9 cellular contexts compared by ENCODE assay signal in genomic region chr22:23749747-23750373, GRCh38. TPM values are rescaled to one million over a fixed set of nuclear protein-coding genes. Genes with fewer than 3 reads are reported as not detected.
DNase-seq lines count a peak whose midpoint lies in the region; ATAC-seq and TF ChIP-seq lines count a peak whose summit lies in the region.
"Had no signal": no experiment of that assay in that cellular context is flagged by ENCODE, and none has a peak within 500 bp of the region (broad histone marks: within the 10 kb centered on the region; RNA-seq: fewer than 3 reads in every experiment).

No MANE protein-coding gene starts in this region.

- POLR2A ChIA-PET in activated CD4-positive, alpha-beta memory T cell treated with anti-CD3 and anti-CD28 coated beads, Interleukin-2, amount 10 ng/mL, durations not matched to agents 7 days and 5 days (lab: Charles Lee): interaction anchor here (1.9 to 3.2 kb wide), 2 partner anchors 17 to 53 kb away, joined by 8 to 18 read pairs; partner anchors contain the start of gene CHCHD10

- H3K9me3 Mint-ChIP-seq in activated naive CD4-positive, alpha-beta T cell treated with anti-CD3 and anti-CD28 coated beads, Interleukin-2, amount 10 ng/mL, durations not matched to agents 7 days and 5 days: peaks cover 4% of the 10 kb centered on the region
- H3K9me3 Mint-ChIP-seq in activated CD4-positive, alpha-beta memory T cell treated with anti-CD3 and anti-CD28 coated beads, Interleukin-2, amount 10 ng/mL, durations not matched to agents 7 days and 5 days: no peaks in the 10 kb centered on the region

- H3K4me2 ChIP-seq in hepatocyte: peak overlapping the region; percentile 86

- H3K4me1 Mint-ChIP-seq in activated naive CD4-positive, alpha-beta T cell treated with anti-CD3 and anti-CD28 coated beads, Interleukin-2, amount 10 ng/mL, durations not matched to agents 7 days and 5 days: peaks cover 19% of the 10 kb centered on the region
- H3K4me1 Mint-ChIP-seq in activated CD4-positive, alpha-beta memory T cell treated with anti-CD3 and anti-CD28 coated beads, Interleukin-2, amount 10 ng/mL, durations not matched to agents 7 days and 5 days: peaks cover 18% of the 10 kb centered on the region

- peaks cover 13% of the 10 kb centered on the region for H3K27me3 Mint-ChIP-seq in activated naive CD4-positive, alpha-beta T cell treated with anti-CD3 and anti-CD28 coated beads, Interleukin-2, amount 10 ng/mL, durations not matched to agents 7 days and 5 days
- H3K27me3 Mint-ChIP-seq in activated CD4-positive, alpha-beta memory T cell treated with anti-CD3 and anti-CD28 coated beads, Interleukin-2, amount 10 ng/mL, durations not matched to agents 7 days and 5 days: no peaks in the 10 kb centered on the region

- H3K36me3 ChIP-seq in hepatocyte (replicated peaks; ENCODE audit: insufficient read depth, low read depth) (no peaks in the 10 kb centered on the region), upper lobe of right lung (peaks cover 4% of the 10 kb centered on the region)

- WGBS in hepatocyte (ENCODE audit: low lambda C conversion rate, missing lambda C conversion rate): 91% methylated on average over 13 of the region's 13 CpGs

- no peak overlapping the region for H3K27ac Mint-ChIP-seq in activated naive CD4-positive, alpha-beta T cell treated with anti-CD3 and anti-CD28 coated beads, Interleukin-2, amount 10 ng/mL, durations not matched to agents 7 days and 5 days
- H3K27ac Mint-ChIP-seq in activated CD4-positive, alpha-beta memory T cell treated with anti-CD3 and anti-CD28 coated beads, Interleukin-2, amount 10 ng/mL, durations not matched to agents 7 days and 5 days: no peak overlapping the region

- intact Hi-C loops in upper lobe of right lung (cut with DNase I): no loop called here

- no peaks in the 10 kb centered on the region for H3K9me2 ChIP-seq in hepatocyte (replicated peaks; ENCODE audit: insufficient read depth)

- H3K27ac ChIP-seq in hepatocyte (peak overlapping the region; percentile 75), upper lobe of right lung (no peak overlapping the region)

- H3K27me3 ChIP-seq in hepatocyte: no peaks in the 10 kb centered on the region
- H3K27me3 ChIP-seq in upper lobe of right lung: no peaks in the 10 kb centered on the region

- peak overlapping the region; percentile 74 for H2AFZ ChIP-seq in hepatocyte

- peak overlapping the region; percentile 72 for H3K4me3 Mint-ChIP-seq in activated naive CD4-positive, alpha-beta T cell treated with anti-CD3 and anti-CD28 coated beads, Interleukin-2, amount 10 ng/mL, durations not matched to agents 7 days and 5 days
- peak overlapping the region; percentile 63 for H3K4me3 Mint-ChIP-seq in activated CD4-positive, alpha-beta memory T cell treated with anti-CD3 and anti-CD28 coated beads, Interleukin-2, amount 10 ng/mL, durations not matched to agents 7 days and 5 days

- TF ChIP-seq CTCF in hepatocyte (IDR thresholded peaks at IDR 0.05; ENCODE audit: poor library complexity): no peak
- no peak for TF ChIP-seq CTCF in upper lobe of right lung (IDR thresholded peaks at IDR 0.05)

- CTCF ChIA-PET in activated naive CD4-positive, alpha-beta T cell treated with anti-CD3 and anti-CD28 coated beads, Interleukin-2, amount 10 ng/mL, durations not matched to agents 7 days and 5 days (lab: Charles Lee): no interaction called here
- CTCF ChIA-PET in activated CD4-positive, alpha-beta memory T cell treated with anti-CD3 and anti-CD28 coated beads, Interleukin-2, amount 10 ng/mL, durations not matched to agents 7 days and 5 days (lab: Charles Lee): interaction anchor here (0.7 to 0.9 kb wide), 3 partner anchors 9 to 145 kb away, joined by 3 to 5 read pairs (median 3); partner anchors contain the start of gene MIF

- H4K20me1 ChIP-seq in hepatocyte (ENCODE audit: insufficient read depth, poor library complexity, severe bottlenecking): no peaks in the 10 kb centered on the region

- no peak for DNase-seq in activated naive CD4-positive, alpha-beta T cell treated with anti-CD3 and anti-CD28 coated beads, Interleukin-2, amount 10 ng/mL, durations not matched to agents 7 days and 5 days
- DNase-seq in activated naive CD4-positive, alpha-beta T cell treated with Interleukin-2 at 50 U/mL for 16 hours: no peak
- DNase-seq in activated CD4-positive, alpha-beta memory T cell treated with anti-CD3 and anti-CD28 coated beads, Interleukin-2, amount 10 ng/mL, durations not matched to agents 7 days and 5 days: no peak
- DNase-seq in hepatocyte (ENCODE audit: low spot score) (no peak), upper lobe of right lung (no peak)
- no peak for DNase-seq in stimulated activated CD4-positive, alpha-beta T cell treated with anti-CD3 and anti-CD28 coated beads, Interleukin-15, amount 100 ng/mL, for 24 hours

- H3K4me1 ChIP-seq in hepatocyte (ENCODE audit: insufficient read depth): peaks cover 8% of the 10 kb centered on the region
- H3K4me1 ChIP-seq in upper lobe of right lung: peaks cover 8% of the 10 kb centered on the region

- H3K9me3 ChIP-seq in hepatocyte (ENCODE audit: low read depth): no peaks in the 10 kb centered on the region
- H3K9me3 ChIP-seq in upper lobe of right lung: no peaks in the 10 kb centered on the region

- H3K4me3 ChIP-seq in hepatocyte: peak overlapping the region; percentile 87
- H3K4me3 ChIP-seq in upper lobe of right lung: peak overlapping the region; percentile 75

- H3K36me3 Mint-ChIP-seq in activated naive CD4-positive, alpha-beta T cell treated with anti-CD3 and anti-CD28 coated beads, Interleukin-2, amount 10 ng/mL, durations not matched to agents 7 days and 5 days: peaks cover 4% of the 10 kb centered on the region
- H3K36me3 Mint-ChIP-seq in activated CD4-positive, alpha-beta memory T cell treated with anti-CD3 and anti-CD28 coated beads, Interleukin-2, amount 10 ng/mL, durations not matched to agents 7 days and 5 days (ENCODE audit: low read depth): peaks cover 4% of the 10 kb centered on the region

- H3K79me2 ChIP-seq in hepatocyte: peaks cover 35% of the 10 kb centered on the region

- no peak for ATAC-seq in upper lobe of right lung
- ATAC-seq in GM18502 (IDR thresholded peaks at IDR 0.05; ENCODE audit: poor library complexity, unreplicated experiment): no peak
- ATAC-seq in HG02571 (IDR thresholded peaks at IDR 0.05; ENCODE audit: unreplicated experiment): no peak

RNA-seq across cellular contexts. Expression of gene ZNF70, which starts 1.1 kb away (rescaled TPM):
- 1 to 10 TPM; 1.6 to 1.8 TPM for total RNA-seq in activated CD4-positive, alpha-beta memory T cell treated with anti-CD3 and anti-CD28 coated beads, Interleukin-2, amount 10 ng/mL, durations not matched to agents 7 days and 5 days
- total RNA-seq in hepatocyte (4.6 and 5.2 TPM in 2 replicates), upper lobe of right lung (6.1 TPM)
- polyA plus RNA-seq in hepatocyte: 1.3 and 2.3 TPM in 2 replicates

RNA-seq across cellular contexts. Expression of gene VPREB3, which starts 4.4 kb away (rescaled TPM):
- not detected for total RNA-seq in activated CD4-positive, alpha-beta memory T cell treated with anti-CD3 and anti-CD28 coated beads, Interleukin-2, amount 10 ng/mL, durations not matched to agents 7 days and 5 days
- total RNA-seq in hepatocyte (not detected in 2 replicates), upper lobe of right lung (not detected)
- polyA plus RNA-seq in hepatocyte: not detected in 2 replicates

RNA-seq across cellular contexts. Expression of gene C22orf15, which starts 12.9 kb away (rescaled TPM):
- total RNA-seq in activated CD4-positive, alpha-beta memory T cell treated with anti-CD3 and anti-CD28 coated beads, Interleukin-2, amount 10 ng/mL, durations not matched to agents 7 days and 5 days: 1 to 10 TPM in 1 of 2 experiments, under 1 TPM in 1; 0.60 to 1.1 TPM
- total RNA-seq in hepatocyte (not detected in 2 replicates), upper lobe of right lung (not detected)
- 0.35 and 0.37 TPM in 2 replicates for polyA plus RNA-seq in hepatocyte
- total RNA-seq: esophagus mucosa had no signal

RNA-seq across cellular contexts. Expression of gene CHCHD10, which starts 17.9 kb away (rescaled TPM):
- total RNA-seq in activated CD4-positive, alpha-beta memory T cell treated with anti-CD3 and anti-CD28 coated beads, Interleukin-2, amount 10 ng/mL, durations not matched to agents 7 days and 5 days: 10 to 100 TPM; 62.4 to 63.2 TPM
- total RNA-seq in hepatocyte (4.0 and 36.5 TPM in 2 replicates), upper lobe of right lung (102 TPM)
- 53.0 and 68.1 TPM in 2 replicates for polyA plus RNA-seq in hepatocyte

RNA-seq across cellular contexts. Expression of gene MMP11, which starts 22.8 kb away (rescaled TPM):
- total RNA-seq in activated CD4-positive, alpha-beta memory T cell treated with anti-CD3 and anti-CD28 coated beads, Interleukin-2, amount 10 ng/mL, durations not matched to agents 7 days and 5 days: under 1 TPM; 0.20 to 0.28 TPM
- total RNA-seq in hepatocyte: 27.9 and 36.2 TPM in 2 replicates
- 22.8 and 25.2 TPM in 2 replicates for polyA plus RNA-seq in hepatocyte
- total RNA-seq in upper lobe of right lung: 1.9 TPM
